Comparison of ENCODE assay signal across 32 cellular contexts in genomic region chr13:25668345-25668744, GRCh38.
"Had no signal": no experiment of that assay in that cellular context is flagged by ENCODE, and none has a peak within 500 bp of the region (broad histone marks: within the 10 kb centered on the region; RNA-seq: fewer than 3 reads in every experiment).

No MANE protein-coding gene starts in this region.

- H3K36me3 ChIP-seq: adrenal gland, ascending aorta, brain microvascular endothelial cell, breast epithelium, cardiac muscle cell had no signal

- H3K9me3 ChIP-seq: body of pancreas had no signal

- H3K4me3 ChIP-seq: adrenal gland, ascending aorta, body of pancreas, breast epithelium, cardiac muscle cell had no signal

- H3K4me1 ChIP-seq: adrenal gland, ascending aorta, body of pancreas, breast epithelium had no signal

- DNase-seq: activated effector memory CD4-positive, alpha-beta T cell treated with anti-CD3 and anti-CD28 coated beads, Interleukin-2, amount 50 U/mL, for 16 hours; activated effector memory CD4-positive, alpha-beta T cell treated with Interleukin-2 at 50 U/mL for 16 hours; activated gamma-delta T cell; activated gamma-delta T cell treated with Interleukin-2 at 50 U/mL for 16 hours; activated naive CD4-positive, alpha-beta T cell; activated naive CD4-positive, alpha-beta T cell treated with anti-CD3 and anti-CD28 coated beads for 36 hours; activated naive CD4-positive, alpha-beta T cell treated with anti-CD3 and anti-CD28 coated beads, Interleukin-2, amount 10 ng/mL, durations not matched to agents 7 days and 5 days; activated naive CD4-positive, alpha-beta T cell treated with anti-CD3 and anti-CD28 coated beads, Interleukin-2, amount 50 U/mL, for 16 hours; activated naive CD4-positive, alpha-beta T cell treated with Interleukin-2 at 50 U/mL for 16 hours; activated naive CD8-positive, alpha-beta T cell treated with anti-CD3 and anti-CD28 coated beads for 36 hours; activated naive CD8-positive, alpha-beta T cell treated with anti-CD3 and anti-CD28 coated beads, Interleukin-2, amount 10 ng/mL, durations not matched to agents 7 days and 5 days; activated naive CD8-positive, alpha-beta T cell treated with anti-CD3 and anti-CD28 coated beads, Interleukin-2, amount 50 U/mL, for 24 hours; activated T-cell treated with anti-CD3 and anti-CD28 coated beads, Interleukin-2, amount 50 U/mL, for 4 hours; activated T-cell treated with anti-CD3 and anti-CD28 coated beads, Interleukin-2, amount 50 U/mL, for 48 hours; activated T-cell treated with anti-CD3 and anti-CD28 coated beads, Interleukin-2, amount 50 U/mL, for 72 hours; adrenal gland; amniotic stem cell; amygdala; anterior cingulate cortex; aorta; body of pancreas; brain microvascular endothelial cell; caudate nucleus; central memory CD4-positive, alpha-beta T cell; cerebellar nuclear complex had no signal

- FAIRE-seq: astrocyte, bronchial epithelial cell had no signal

- H3K27ac ChIP-seq: adrenal gland, ascending aorta, body of pancreas, brain microvascular endothelial cell, breast epithelium, cardiac muscle cell had no signal

- ATAC-seq: activated naive CD4-positive, alpha-beta T cell treated with anti-CD3 and anti-CD28 coated beads, Interleukin-2, amount 50 U/mL, for 72 hours; activated naive CD8-positive, alpha-beta T cell treated with anti-CD3 and anti-CD28 coated beads, Interleukin-2, amount 50 U/mL, for 24 hours; activated T-cell treated with anti-CD3 and anti-CD28 coated beads, Interleukin-2, amount 50 U/mL, for 4 hours; activated T-cell treated with anti-CD3 and anti-CD28 coated beads, Interleukin-2, amount 50 U/mL, for 72 hours; activated T-helper 17 cell treated with anti-CD3 and anti-CD28 coated beads, Interleukin-2, amount 50 U/mL, for 72 hours; body of pancreas had no signal
